1 cellular context compared by ENCODE assay signal in the genomic region with DNA sequence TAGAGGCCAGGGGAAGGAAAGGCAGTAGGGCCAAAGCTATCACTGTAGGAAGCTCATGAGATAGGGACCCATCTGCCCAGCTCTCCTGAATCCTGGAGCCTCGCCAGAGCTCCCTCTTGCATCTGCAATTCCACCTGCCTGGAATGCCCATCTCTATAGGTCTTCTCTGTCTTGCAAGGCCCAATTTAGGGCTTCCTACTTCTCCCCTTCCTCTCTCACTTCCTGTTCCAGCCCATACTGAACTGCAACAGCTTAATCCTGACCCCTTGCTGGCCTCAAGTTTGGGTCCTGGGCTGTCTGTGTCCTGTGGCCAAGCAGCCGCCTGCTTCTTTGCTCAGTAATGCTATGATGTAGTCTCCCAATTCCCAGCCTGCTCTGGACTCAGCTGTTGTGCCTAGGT.
TF ChIP-seq lines count a peak whose summit lies in the region.

No MANE protein-coding gene starts in this region.

TF ChIP-seq in K562, 482 proteins besides CTCF, POLR2A, EP300 and RAD21:
- TF ChIP-seq, protein P1, sequence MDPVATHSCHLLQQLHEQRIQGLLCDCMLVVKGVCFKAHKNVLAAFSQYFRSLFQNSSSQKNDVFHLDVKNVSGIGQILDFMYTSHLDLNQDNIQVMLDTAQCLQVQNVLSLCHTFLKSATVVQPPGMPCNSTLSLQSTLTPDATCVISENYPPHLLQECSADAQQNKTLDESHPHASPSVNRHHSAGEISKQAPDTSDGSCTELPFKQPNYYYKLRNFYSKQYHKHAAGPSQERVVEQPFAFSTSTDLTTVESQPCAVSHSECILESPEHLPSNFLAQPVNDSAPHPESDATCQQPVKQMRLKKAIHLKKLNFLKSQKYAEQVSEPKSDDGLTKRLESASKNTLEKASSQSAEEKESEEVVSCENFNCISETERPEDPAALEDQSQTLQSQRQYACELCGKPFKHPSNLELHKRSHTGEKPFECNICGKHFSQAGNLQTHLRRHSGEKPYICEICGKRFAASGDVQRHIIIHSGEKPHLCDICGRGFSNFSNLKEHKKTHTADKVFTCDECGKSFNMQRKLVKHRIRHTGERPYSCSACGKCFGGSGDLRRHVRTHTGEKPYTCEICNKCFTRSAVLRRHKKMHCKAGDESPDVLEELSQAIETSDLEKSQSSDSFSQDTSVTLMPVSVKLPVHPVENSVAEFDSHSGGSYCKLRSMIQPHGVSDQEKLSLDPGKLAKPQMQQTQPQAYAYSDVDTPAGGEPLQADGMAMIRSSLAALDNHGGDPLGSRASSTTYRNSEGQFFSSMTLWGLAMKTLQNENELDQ (CRISPR knock-in tag; IDR thresholded peaks at IDR 0.05; ENCODE audit: borderline replicate concordance): no peak
- TF ChIP-seq POLR3G (IDR thresholded peaks at IDR 0.05; ENCODE audit: extremely low read depth, insufficient read length, insufficient replicate concordance): no peak
- no peak for TF ChIP-seq RBM34 (IDR thresholded peaks at IDR 0.05; ENCODE audit: borderline replicate concordance, insufficient read depth, low read length)
- no peak for TF ChIP-seq PHF20 (IDR thresholded peaks at IDR 0.05; ENCODE audit: partially characterized antibody)
- no peak for TF ChIP-seq GTF2E2 (tag; IDR thresholded peaks at IDR 0.05)
- TF ChIP-seq ETS2 (tag; IDR thresholded peaks at IDR 0.05; ENCODE audit: borderline replicate concordance, poor library complexity, severe bottlenecking): no peak
- TF ChIP-seq, protein P2, sequence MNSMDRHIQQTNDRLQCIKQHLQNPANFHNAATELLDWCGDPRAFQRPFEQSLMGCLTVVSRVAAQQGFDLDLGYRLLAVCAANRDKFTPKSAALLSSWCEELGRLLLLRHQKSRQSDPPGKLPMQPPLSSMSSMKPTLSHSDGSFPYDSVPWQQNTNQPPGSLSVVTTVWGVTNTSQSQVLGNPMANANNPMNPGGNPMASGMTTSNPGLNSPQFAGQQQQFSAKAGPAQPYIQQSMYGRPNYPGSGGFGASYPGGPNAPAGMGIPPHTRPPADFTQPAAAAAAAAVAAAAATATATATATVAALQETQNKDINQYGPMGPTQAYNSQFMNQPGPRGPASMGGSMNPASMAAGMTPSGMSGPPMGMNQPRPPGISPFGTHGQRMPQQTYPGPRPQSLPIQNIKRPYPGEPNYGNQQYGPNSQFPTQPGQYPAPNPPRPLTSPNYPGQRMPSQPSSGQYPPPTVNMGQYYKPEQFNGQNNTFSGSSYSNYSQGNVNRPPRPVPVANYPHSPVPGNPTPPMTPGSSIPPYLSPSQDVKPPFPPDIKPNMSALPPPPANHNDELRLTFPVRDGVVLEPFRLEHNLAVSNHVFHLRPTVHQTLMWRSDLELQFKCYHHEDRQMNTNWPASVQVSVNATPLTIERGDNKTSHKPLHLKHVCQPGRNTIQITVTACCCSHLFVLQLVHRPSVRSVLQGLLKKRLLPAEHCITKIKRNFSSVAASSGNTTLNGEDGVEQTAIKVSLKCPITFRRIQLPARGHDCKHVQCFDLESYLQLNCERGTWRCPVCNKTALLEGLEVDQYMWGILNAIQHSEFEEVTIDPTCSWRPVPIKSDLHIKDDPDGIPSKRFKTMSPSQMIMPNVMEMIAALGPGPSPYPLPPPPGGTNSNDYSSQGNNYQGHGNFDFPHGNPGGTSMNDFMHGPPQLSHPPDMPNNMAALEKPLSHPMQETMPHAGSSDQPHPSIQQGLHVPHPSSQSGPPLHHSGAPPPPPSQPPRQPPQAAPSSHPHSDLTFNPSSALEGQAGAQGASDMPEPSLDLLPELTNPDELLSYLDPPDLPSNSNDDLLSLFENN (IDR thresholded peaks at IDR 0.05; ENCODE audit: low read depth in 2 of 2, low read length in 2 of 2): no peak
- peak in 1 of 2 experiments; percentile 77; a peak in 1 of 4 replicates for TF ChIP-seq SRF (CRISPR knock-in tag; IDR thresholded peaks at IDR 0.05)
- TF ChIP-seq GATA2 (CRISPR knock-in tag; IDR thresholded peaks at IDR 0.05): no peak
- no peak for TF ChIP-seq ZNF77 (CRISPR knock-in tag; IDR thresholded peaks at IDR 0.05)
- no peak for TF ChIP-seq PTRF (tag; IDR thresholded peaks at IDR 0.05)
- no peak for TF ChIP-seq NR3C1 (CRISPR knock-in tag; IDR thresholded peaks at IDR 0.05)
- no peak for TF ChIP-seq ZNF507 (tag; conservative IDR thresholded peaks at IDR 0.05)
- peak; percentile 71 for TF ChIP-seq ZNF134 (CRISPR knock-in tag; conservative IDR thresholded peaks at IDR 0.05)
- TF ChIP-seq, protein P3, sequence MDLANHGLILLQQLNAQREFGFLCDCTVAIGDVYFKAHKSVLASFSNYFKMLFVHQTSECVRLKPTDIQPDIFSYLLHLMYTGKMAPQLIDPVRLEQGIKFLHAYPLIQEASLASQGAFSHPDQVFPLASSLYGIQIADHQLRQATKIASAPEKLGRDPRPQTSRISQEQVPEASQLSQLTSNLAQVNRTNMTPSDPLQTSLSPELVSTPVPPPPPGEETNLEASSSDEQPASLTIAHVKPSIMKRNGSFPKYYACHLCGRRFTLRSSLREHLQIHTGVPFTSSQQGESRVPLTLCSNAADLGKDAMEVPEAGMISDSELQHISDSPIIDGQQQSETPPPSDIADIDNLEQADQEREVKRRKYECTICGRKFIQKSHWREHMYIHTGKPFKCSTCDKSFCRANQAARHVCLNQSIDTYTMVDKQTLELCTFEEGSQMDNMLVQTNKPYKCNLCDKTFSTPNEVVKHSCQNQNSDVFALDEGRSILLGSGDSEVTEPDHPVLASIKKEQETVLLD (IDR thresholded peaks at IDR 0.05): no peak
- no peak for TF ChIP-seq DDX20 (tag; IDR thresholded peaks at IDR 0.05; ENCODE audit: low read depth)
- TF ChIP-seq, protein P4, sequence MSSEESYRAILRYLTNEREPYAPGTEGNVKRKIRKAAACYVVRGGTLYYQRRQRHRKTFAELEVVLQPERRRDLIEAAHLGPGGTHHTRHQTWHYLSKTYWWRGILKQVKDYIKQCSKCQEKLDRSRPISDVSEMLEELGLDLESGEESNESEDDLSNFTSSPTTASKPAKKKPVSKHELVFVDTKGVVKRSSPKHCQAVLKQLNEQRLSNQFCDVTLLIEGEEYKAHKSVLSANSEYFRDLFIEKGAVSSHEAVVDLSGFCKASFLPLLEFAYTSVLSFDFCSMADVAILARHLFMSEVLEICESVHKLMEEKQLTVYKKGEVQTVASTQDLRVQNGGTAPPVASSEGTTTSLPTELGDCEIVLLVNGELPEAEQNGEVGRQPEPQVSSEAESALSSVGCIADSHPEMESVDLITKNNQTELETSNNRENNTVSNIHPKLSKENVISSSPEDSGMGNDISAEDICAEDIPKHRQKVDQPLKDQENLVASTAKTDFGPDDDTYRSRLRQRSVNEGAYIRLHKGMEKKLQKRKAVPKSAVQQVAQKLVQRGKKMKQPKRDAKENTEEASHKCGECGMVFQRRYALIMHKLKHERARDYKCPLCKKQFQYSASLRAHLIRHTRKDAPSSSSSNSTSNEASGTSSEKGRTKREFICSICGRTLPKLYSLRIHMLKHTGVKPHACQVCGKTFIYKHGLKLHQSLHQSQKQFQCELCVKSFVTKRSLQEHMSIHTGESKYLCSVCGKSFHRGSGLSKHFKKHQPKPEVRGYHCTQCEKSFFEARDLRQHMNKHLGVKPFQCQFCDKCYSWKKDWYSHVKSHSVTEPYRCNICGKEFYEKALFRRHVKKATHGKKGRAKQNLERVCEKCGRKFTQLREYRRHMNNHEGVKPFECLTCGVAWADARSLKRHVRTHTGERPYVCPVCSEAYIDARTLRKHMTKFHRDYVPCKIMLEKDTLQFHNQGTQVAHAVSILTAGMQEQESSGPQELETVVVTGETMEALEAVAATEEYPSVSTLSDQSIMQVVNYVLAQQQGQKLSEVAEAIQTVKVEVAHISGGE (CRISPR knock-in tag; IDR thresholded peaks at IDR 0.05): no peak
- TF ChIP-seq TBL1XR1 (IDR thresholded peaks at IDR 0.05; ENCODE audit: low read length in 2 of 2): no peak
- TF ChIP-seq, protein P5, sequence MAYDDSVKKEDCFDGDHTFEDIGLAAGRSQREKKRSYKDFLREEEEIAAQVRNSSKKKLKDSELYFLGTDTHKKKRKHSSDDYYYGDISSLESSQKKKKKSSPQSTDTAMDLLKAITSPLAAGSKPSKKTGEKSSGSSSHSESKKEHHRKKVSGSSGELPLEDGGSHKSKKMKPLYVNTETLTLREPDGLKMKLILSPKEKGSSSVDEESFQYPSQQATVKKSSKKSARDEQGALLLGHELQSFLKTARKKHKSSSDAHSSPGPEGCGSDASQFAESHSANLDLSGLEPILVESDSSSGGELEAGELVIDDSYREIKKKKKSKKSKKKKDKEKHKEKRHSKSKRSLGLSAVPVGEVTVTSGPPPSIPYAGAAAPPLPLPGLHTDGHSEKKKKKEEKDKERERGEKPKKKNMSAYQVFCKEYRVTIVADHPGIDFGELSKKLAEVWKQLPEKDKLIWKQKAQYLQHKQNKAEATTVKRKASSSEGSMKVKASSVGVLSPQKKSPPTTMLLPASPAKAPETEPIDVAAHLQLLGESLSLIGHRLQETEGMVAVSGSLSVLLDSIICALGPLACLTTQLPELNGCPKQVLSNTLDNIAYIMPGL (CRISPR knock-in tag; IDR thresholded peaks at IDR 0.05): no peak
- peak; percentile 8; the same call in 1 of the 2 replicates for TF ChIP-seq NFIC (IDR thresholded peaks at IDR 0.05)
- peak; percentile 69; the same call in 1 of the 2 replicates for TF ChIP-seq SPI1 (IDR thresholded peaks at IDR 0.05; ENCODE audit: borderline replicate concordance, low read depth, low read length)
- TF ChIP-seq, protein P6, sequence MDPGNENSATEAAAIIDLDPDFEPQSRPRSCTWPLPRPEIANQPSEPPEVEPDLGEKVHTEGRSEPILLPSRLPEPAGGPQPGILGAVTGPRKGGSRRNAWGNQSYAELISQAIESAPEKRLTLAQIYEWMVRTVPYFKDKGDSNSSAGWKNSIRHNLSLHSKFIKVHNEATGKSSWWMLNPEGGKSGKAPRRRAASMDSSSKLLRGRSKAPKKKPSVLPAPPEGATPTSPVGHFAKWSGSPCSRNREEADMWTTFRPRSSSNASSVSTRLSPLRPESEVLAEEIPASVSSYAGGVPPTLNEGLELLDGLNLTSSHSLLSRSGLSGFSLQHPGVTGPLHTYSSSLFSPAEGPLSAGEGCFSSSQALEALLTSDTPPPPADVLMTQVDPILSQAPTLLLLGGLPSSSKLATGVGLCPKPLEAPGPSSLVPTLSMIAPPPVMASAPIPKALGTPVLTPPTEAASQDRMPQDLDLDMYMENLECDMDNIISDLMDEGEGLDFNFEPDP (CRISPR knock-in tag; IDR thresholded peaks at IDR 0.05): no peak
